ENCODE assay signal across 1 cellular context in the genomic region with DNA sequence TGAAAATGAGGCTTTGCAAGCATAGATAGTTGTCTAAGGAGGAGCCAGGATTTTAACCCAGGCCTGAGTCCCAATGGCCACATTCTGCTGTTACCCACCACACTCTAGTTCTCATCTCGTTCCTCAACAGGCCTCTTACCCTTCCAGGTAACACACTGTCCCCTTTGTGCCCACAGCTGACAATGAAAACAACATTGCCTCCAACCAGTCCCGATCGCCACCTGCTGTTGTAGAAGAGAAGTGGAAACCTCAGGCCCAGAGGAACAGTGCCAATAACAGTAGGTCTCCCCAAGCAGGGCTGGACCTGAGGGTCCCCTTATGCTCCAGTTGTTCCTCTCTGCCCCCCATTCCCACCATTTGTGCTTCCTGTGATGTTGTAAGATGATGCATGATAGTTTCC.
TF ChIP-seq lines count a peak whose summit lies in the region.

No MANE protein-coding gene starts in this region.

TF ChIP-seq in GM12878, 131 proteins besides CTCF, POLR2A, EP300 and RAD21 (continued from another document):
- TF ChIP-seq ZNF384 (IDR thresholded peaks at IDR 0.05; ENCODE audit: borderline replicate concordance, low read depth, low read length), result no peak
- TF ChIP-seq SIX5 (IDR thresholded peaks at IDR 0.05; ENCODE audit: low read depth, low read length, severe bottlenecking), result no peak
- TF ChIP-seq POU2F2 (IDR thresholded peaks at IDR 0.05; ENCODE audit: borderline replicate concordance, low read depth, low read length), result no peak
- no peak for TF ChIP-seq MYB (IDR thresholded peaks at IDR 0.05; ENCODE audit: borderline replicate concordance, low read depth, low read length)
- TF ChIP-seq NRF1 (conservative IDR thresholded peaks at IDR 0.05; ENCODE audit: low read depth, low read length), result no peak
- TF ChIP-seq NFXL1 (IDR thresholded peaks at IDR 0.05; ENCODE audit: borderline replicate concordance), result no peak
- no peak for TF ChIP-seq MTA2 (IDR thresholded peaks at IDR 0.05; ENCODE audit: low read depth)
- TF ChIP-seq, protein P1, sequence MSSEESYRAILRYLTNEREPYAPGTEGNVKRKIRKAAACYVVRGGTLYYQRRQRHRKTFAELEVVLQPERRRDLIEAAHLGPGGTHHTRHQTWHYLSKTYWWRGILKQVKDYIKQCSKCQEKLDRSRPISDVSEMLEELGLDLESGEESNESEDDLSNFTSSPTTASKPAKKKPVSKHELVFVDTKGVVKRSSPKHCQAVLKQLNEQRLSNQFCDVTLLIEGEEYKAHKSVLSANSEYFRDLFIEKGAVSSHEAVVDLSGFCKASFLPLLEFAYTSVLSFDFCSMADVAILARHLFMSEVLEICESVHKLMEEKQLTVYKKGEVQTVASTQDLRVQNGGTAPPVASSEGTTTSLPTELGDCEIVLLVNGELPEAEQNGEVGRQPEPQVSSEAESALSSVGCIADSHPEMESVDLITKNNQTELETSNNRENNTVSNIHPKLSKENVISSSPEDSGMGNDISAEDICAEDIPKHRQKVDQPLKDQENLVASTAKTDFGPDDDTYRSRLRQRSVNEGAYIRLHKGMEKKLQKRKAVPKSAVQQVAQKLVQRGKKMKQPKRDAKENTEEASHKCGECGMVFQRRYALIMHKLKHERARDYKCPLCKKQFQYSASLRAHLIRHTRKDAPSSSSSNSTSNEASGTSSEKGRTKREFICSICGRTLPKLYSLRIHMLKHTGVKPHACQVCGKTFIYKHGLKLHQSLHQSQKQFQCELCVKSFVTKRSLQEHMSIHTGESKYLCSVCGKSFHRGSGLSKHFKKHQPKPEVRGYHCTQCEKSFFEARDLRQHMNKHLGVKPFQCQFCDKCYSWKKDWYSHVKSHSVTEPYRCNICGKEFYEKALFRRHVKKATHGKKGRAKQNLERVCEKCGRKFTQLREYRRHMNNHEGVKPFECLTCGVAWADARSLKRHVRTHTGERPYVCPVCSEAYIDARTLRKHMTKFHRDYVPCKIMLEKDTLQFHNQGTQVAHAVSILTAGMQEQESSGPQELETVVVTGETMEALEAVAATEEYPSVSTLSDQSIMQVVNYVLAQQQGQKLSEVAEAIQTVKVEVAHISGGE (CRISPR knock-in tag; IDR thresholded peaks at IDR 0.05), result no peak
- TF ChIP-seq, protein P2, sequence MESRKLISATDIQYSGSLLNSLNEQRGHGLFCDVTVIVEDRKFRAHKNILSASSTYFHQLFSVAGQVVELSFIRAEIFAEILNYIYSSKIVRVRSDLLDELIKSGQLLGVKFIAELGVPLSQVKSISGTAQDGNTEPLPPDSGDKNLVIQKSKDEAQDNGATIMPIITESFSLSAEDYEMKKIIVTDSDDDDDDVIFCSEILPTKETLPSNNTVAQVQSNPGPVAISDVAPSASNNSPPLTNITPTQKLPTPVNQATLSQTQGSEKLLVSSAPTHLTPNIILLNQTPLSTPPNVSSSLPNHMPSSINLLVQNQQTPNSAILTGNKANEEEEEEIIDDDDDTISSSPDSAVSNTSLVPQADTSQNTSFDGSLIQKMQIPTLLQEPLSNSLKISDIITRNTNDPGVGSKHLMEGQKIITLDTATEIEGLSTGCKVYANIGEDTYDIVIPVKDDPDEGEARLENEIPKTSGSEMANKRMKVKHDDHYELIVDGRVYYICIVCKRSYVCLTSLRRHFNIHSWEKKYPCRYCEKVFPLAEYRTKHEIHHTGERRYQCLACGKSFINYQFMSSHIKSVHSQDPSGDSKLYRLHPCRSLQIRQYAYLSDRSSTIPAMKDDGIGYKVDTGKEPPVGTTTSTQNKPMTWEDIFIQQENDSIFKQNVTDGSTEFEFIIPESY (IDR thresholded peaks at IDR 0.05), result no peak
- TF ChIP-seq BACH1 (IDR thresholded peaks at IDR 0.05; ENCODE audit: borderline replicate concordance), result no peak
- TF ChIP-seq, protein P3, sequence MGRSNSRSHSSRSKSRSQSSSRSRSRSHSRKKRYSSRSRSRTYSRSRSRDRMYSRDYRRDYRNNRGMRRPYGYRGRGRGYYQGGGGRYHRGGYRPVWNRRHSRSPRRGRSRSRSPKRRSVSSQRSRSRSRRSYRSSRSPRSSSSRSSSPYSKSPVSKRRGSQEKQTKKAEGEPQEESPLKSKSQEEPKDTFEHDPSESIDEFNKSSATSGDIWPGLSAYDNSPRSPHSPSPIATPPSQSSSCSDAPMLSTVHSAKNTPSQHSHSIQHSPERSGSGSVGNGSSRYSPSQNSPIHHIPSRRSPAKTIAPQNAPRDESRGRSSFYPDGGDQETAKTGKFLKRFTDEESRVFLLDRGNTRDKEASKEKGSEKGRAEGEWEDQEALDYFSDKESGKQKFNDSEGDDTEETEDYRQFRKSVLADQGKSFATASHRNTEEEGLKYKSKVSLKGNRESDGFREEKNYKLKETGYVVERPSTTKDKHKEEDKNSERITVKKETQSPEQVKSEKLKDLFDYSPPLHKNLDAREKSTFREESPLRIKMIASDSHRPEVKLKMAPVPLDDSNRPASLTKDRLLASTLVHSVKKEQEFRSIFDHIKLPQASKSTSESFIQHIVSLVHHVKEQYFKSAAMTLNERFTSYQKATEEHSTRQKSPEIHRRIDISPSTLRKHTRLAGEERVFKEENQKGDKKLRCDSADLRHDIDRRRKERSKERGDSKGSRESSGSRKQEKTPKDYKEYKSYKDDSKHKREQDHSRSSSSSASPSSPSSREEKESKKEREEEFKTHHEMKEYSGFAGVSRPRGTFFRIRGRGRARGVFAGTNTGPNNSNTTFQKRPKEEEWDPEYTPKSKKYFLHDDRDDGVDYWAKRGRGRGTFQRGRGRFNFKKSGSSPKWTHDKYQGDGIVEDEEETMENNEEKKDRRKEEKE (IDR thresholded peaks at IDR 0.05), result no peak
- TF ChIP-seq, protein P4, sequence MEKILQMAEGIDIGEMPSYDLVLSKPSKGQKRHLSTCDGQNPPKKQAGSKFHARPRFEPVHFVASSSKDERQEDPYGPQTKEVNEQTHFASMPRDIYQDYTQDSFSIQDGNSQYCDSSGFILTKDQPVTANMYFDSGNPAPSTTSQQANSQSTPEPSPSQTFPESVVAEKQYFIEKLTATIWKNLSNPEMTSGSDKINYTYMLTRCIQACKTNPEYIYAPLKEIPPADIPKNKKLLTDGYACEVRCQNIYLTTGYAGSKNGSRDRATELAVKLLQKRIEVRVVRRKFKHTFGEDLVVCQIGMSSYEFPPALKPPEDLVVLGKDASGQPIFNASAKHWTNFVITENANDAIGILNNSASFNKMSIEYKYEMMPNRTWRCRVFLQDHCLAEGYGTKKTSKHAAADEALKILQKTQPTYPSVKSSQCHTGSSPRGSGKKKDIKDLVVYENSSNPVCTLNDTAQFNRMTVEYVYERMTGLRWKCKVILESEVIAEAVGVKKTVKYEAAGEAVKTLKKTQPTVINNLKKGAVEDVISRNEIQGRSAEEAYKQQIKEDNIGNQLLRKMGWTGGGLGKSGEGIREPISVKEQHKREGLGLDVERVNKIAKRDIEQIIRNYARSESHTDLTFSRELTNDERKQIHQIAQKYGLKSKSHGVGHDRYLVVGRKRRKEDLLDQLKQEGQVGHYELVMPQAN (conservative IDR thresholded peaks at IDR 0.05), result no peak
- no peak for TF ChIP-seq BRCA1 (IDR thresholded peaks at IDR 0.05; ENCODE audit: low read depth, low read length)
- no peak for TF ChIP-seq IKZF2 (IDR thresholded peaks at IDR 0.05)
